Comparison of ENCODE assay signal across 9 cellular contexts in genomic region chr6:2986722-2987196, GRCh38. TPM values are rescaled to one million over a fixed set of nuclear protein-coding genes. Genes with fewer than 3 reads are reported as not detected.
A peak's percentile ranks its signal among the peaks of the same experiment; 100 is the strongest.
DNase-seq lines count a peak whose midpoint lies in the region; ATAC-seq and TF ChIP-seq lines count a peak whose summit lies in the region.
"Had no signal": no experiment of that assay in that cellular context is flagged by ENCODE, and none has a peak within 500 bp of the region (broad histone marks: within the 10 kb centered on the region; RNA-seq: fewer than 3 reads in every experiment).

No MANE protein-coding gene starts in this region.

- peak overlapping the region; percentile 45 to 65 for H3K9ac ChIP-seq in duodenal mucosa (ENCODE audit: low read depth in 1 of 2, low read length in 2 of 2)

- no peak for DNase-seq in CD4-positive, alpha-beta T cell
- peak; percentile 58 for DNase-seq in NCI-H2227 (lab: John Stamatoyannopoulos, UW; ENCODE audit: unreplicated experiment)
- DNase-seq in natural killer cell treated with Interleukin-12 subunit alpha and Interleukin-12 subunit beta and Interleukin-15 and Interleukin-18, amount 100 ng/mL, for 72 hours (ENCODE audit: low spot score) = no peak
- no peak for DNase-seq in SHP77 treated with DMSO at 0.1 percent for 48 hours (lab: John Stamatoyannopoulos, UW)
- DNase-seq in occipital lobe (lab: John Stamatoyannopoulos, UW) = no peak
- DNase-seq: MV-4-11 had no signal

- no peaks in the 10 kb centered on the region for H3K27me3 Mint-ChIP-seq in CD4-positive, alpha-beta T cell
- H3K27me3 Mint-ChIP-seq in natural killer cell treated with Interleukin-12 subunit alpha and Interleukin-12 subunit beta and Interleukin-15 and Interleukin-18, amount 100 ng/mL, for 72 hours = peaks cover 6 to 9% of the 10 kb centered on the region in 2 donors

- no peaks in the 10 kb centered on the region for H3K36me3 ChIP-seq in duodenal mucosa (ENCODE audit: control insufficient read depth in 1 of 2, insufficient read depth in 2 of 2, low read length in 2 of 2)

- no peak for TF ChIP-seq CTCF in CD4-positive, alpha-beta T cell (IDR thresholded peaks at IDR 0.05)

- H3K9me3 Mint-ChIP-seq in CD4-positive, alpha-beta T cell = no peaks in the 10 kb centered on the region
- no peaks in the 10 kb centered on the region for H3K9me3 Mint-ChIP-seq in natural killer cell treated with Interleukin-12 subunit alpha and Interleukin-12 subunit beta and Interleukin-15 and Interleukin-18, amount 100 ng/mL, for 72 hours

- ATAC-seq in CD4-positive, alpha-beta T cell (ENCODE audit: poor library complexity) = no peak
- ATAC-seq in natural killer cell treated with Interleukin-12 subunit alpha and Interleukin-12 subunit beta and Interleukin-15 and Interleukin-18, amount 100 ng/mL, for 72 hours = no peak
- ATAC-seq in HG03039 (IDR thresholded peaks at IDR 0.05; ENCODE audit: unreplicated experiment) (no peak), GM19035 (IDR thresholded peaks at IDR 0.05; ENCODE audit: unreplicated experiment) (no peak)

- peaks cover 49 to 50% of the 10 kb centered on the region in 2 donors for H3K4me1 ChIP-seq in duodenal mucosa (ENCODE audit: control insufficient read depth in 1 of 2, insufficient read depth in 2 of 2, low read length in 2 of 2)

- intact Hi-C loops in CD4-positive, alpha-beta T cell (cut with DNase I, micrococcal nuclease) = loop anchor here in 1 of 2 experiments (1.0 to 5.0 kb wide), 5 partner anchors 13 to 189 kb away; partner anchors contain the start of genes SERPINB1 and TUBB2A

- H3K4me3 Mint-ChIP-seq in CD4-positive, alpha-beta T cell = peak overlapping the region; percentile 95
- no peak overlapping the region for H3K4me3 Mint-ChIP-seq in natural killer cell treated with Interleukin-12 subunit alpha and Interleukin-12 subunit beta and Interleukin-15 and Interleukin-18, amount 100 ng/mL, for 72 hours

- no peaks in the 10 kb centered on the region for H3K9me3 ChIP-seq in CD4-positive, alpha-beta T cell (ENCODE audit: control insufficient read depth, low read length)
- no peaks in the 10 kb centered on the region for H3K9me3 ChIP-seq in duodenal mucosa (ENCODE audit: control insufficient read depth in 1 of 2, low read length in 2 of 2)

- H3K4me3 ChIP-seq in duodenal mucosa (ENCODE audit: low read depth in 1 of 2, low read length in 2 of 2) = peak overlapping the region in 1 of 2 donors; percentile 5

- H3K27ac ChIP-seq in CD4-positive, alpha-beta T cell (ENCODE audit: low read depth, low read length) = no peak overlapping the region
- H3K27ac ChIP-seq in duodenal mucosa (ENCODE audit: low read depth, low read length) = peak overlapping the region; percentile 87

- peak overlapping the region; percentile 92 for H3K27ac Mint-ChIP-seq in CD4-positive, alpha-beta T cell
- peak overlapping the region; percentile 84 to 96 for H3K27ac Mint-ChIP-seq in natural killer cell treated with Interleukin-12 subunit alpha and Interleukin-12 subunit beta and Interleukin-15 and Interleukin-18, amount 100 ng/mL, for 72 hours

- H3K4me1 Mint-ChIP-seq in CD4-positive, alpha-beta T cell (ENCODE audit: low read depth) = peaks cover 28% of the 10 kb centered on the region
- peaks cover 29 to 37% of the 10 kb centered on the region in 2 donors for H3K4me1 Mint-ChIP-seq in natural killer cell treated with Interleukin-12 subunit alpha and Interleukin-12 subunit beta and Interleukin-15 and Interleukin-18, amount 100 ng/mL, for 72 hours (ENCODE audit: low read depth in 2 of 2)

- peaks cover 26% of the 10 kb centered on the region for H3K36me3 Mint-ChIP-seq in CD4-positive, alpha-beta T cell (ENCODE audit: low read depth)
- H3K36me3 Mint-ChIP-seq in natural killer cell treated with Interleukin-12 subunit alpha and Interleukin-12 subunit beta and Interleukin-15 and Interleukin-18, amount 100 ng/mL, for 72 hours = no peaks in the 10 kb centered on the region

- POLR2A ChIA-PET in CD4-positive, alpha-beta T cell (lab: Charles Lee) = interaction anchor here (6.2 kb wide), 1 partner anchor 44 kb away, joined by 168 read pairs; no protein-coding TSS in a partner anchor

- H3K27me3 ChIP-seq in CD4-positive, alpha-beta T cell (ENCODE audit: control insufficient read depth, insufficient read depth, low read length) = no peaks in the 10 kb centered on the region
- H3K27me3 ChIP-seq in duodenal mucosa (ENCODE audit: control insufficient read depth in 1 of 2, insufficient read depth in 2 of 2, low read length in 2 of 2) = no peaks in the 10 kb centered on the region

- CTCF ChIA-PET in CD4-positive, alpha-beta T cell (lab: Charles Lee) = interaction anchor here (2.9 kb wide), 1 partner anchor 34 kb away, joined by 9 read pairs; no protein-coding TSS in a partner anchor

RNA-seq across cellular contexts. Expression of gene NQO2, which starts 12.9 kb away (rescaled TPM):
- 1 to 10 TPM; 6.7 to 7.7 TPM for total RNA-seq in CD4-positive, alpha-beta T cell
- 10 to 100 TPM; 18.0 to 35.1 TPM for total RNA-seq in natural killer cell treated with Interleukin-12 subunit alpha and Interleukin-12 subunit beta and Interleukin-15 and Interleukin-18, amount 100 ng/mL, for 72 hours
- total RNA-seq in occipital lobe = 8.0 TPM

RNA-seq across cellular contexts. Expression of gene SERPINB6, which starts 15.4 kb away (rescaled TPM):
- 10 to 100 TPM; 11.0 to 11.9 TPM for total RNA-seq in CD4-positive, alpha-beta T cell
- 100 to 1,000 TPM; 158 to 170 TPM for total RNA-seq in natural killer cell treated with Interleukin-12 subunit alpha and Interleukin-12 subunit beta and Interleukin-15 and Interleukin-18, amount 100 ng/mL, for 72 hours
- total RNA-seq in occipital lobe = 12.3 TPM

Comparison
In these comparisons a context has a peak if more than half of its experiments do, and no peak if none do; other contexts are left out.
1. RNA of gene SERPINB6, which starts 15.4 kb away (total RNA-seq): 158 to 170 TPM in natural killer cell treated with Interleukin-12 subunit alpha and Interleukin-12 subunit beta and Interleukin-15 and Interleukin-18, amount 100 ng/mL, for 72 hours; 12.3 TPM in occipital lobe (single experiment) and 11.0 to 11.9 TPM in CD4-positive, alpha-beta T cell; every median in the first group is over 10 times any median in the second.